9 cellular contexts compared by ENCODE assay signal in genomic region chr5:100706796-100707195, GRCh38.
DNase-seq lines count a peak whose midpoint lies in the region; ATAC-seq and TF ChIP-seq lines count a peak whose summit lies in the region.
"Had no signal": no experiment of that assay in that cellular context is flagged by ENCODE, and none has a peak within 500 bp of the region (broad histone marks: within the 10 kb centered on the region; RNA-seq: fewer than 3 reads in every experiment).

No MANE protein-coding gene starts in this region.

- intact Hi-C loops in mucosa of descending colon (cut with DNase I, micrococcal nuclease) (no loop called here), dorsolateral prefrontal cortex (cut with DNase I) (no loop called here)

- H3K27me3 ChIP-seq in dorsolateral prefrontal cortex: no peaks in the 10 kb centered on the region

- H3K36me3 ChIP-seq in mucosa of descending colon (ENCODE audit: low read depth): no peaks in the 10 kb centered on the region

- H3K4me3 ChIP-seq in mucosa of descending colon (no peak overlapping the region), dorsolateral prefrontal cortex (no peak overlapping the region)

- ATAC-seq in mucosa of descending colon: peak; percentile 30
- ATAC-seq in HG02870 (IDR thresholded peaks at IDR 0.05; ENCODE audit: unreplicated experiment): no peak

- TF ChIP-seq CTCF in GM12873 (IDR thresholded peaks at IDR 0.05; ENCODE audit: insufficient read depth, low read depth, low read length, missing control alignments): peak; percentile 34
- no peak for TF ChIP-seq CTCF in mucosa of descending colon (IDR thresholded peaks at IDR 0.05)
- TF ChIP-seq CTCF in dorsolateral prefrontal cortex (IDR thresholded peaks at IDR 0.05 in 54 of 56, conservative IDR thresholded peaks at IDR 0.05 in 2 of 56; ENCODE audit: low read depth in 1 of 56, partially characterized antibody in 56 of 56): peak in 15 of 56 donors; percentile 9 to 44 (median 18)

- DNase-seq in HPDE6-E6E7 (ENCODE audit: extremely low spot score) (peak; percentile 17), amniotic epithelial cell (ENCODE audit: low read depth) (peak; percentile 73), mucosa of descending colon (no peak), NCI-H82 (lab: John Stamatoyannopoulos, UW) (no peak), dorsolateral prefrontal cortex (no peak)
- DNase-seq in effector CD8-positive, alpha-beta T cell (lab: John Stamatoyannopoulos, UW): no peak
- DNase-seq: activated naive CD4-positive, alpha-beta T cell treated with anti-CD3 and anti-CD28 coated beads for 36 hours had no signal

- H3K27ac ChIP-seq in dorsolateral prefrontal cortex: no peak overlapping the region

- no peaks in the 10 kb centered on the region for H3K4me1 ChIP-seq in mucosa of descending colon (ENCODE audit: low read depth)

- H3K9me3 ChIP-seq in mucosa of descending colon: no peaks in the 10 kb centered on the region

Comparison
In these comparisons a context has a peak if more than half of its experiments do, and no peak if none do; other contexts are left out.
1. DNase-seq: peak in HPDE6-E6E7 (single experiment) and amniotic epithelial cell (single experiment); none in mucosa of descending colon (0 of 3), effector CD8-positive, alpha-beta T cell (single experiment), NCI-H82 (single experiment) and dorsolateral prefrontal cortex (0 of 10).